17 cellular contexts compared by ENCODE assay signal in the genomic region with DNA sequence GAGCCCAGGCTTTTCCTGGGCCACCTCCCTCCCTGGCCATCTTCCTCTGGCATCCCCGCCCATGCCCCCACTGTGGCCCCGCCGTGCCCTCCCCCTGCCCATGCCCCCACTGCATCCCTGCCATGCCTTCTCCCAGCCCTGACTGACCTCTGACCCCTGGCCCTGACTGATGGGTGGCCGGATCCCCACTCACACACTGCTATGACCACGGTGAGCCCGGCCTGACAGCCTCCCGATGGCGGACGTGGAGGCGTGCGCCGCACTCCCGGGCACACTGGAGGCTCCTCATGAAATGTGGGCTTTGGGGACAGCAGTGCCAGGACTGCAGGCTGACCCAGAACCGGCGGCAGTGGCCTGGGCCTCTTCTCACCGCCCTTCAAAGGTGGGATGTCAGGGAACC. TPM values are rescaled to one million over a fixed set of nuclear protein-coding genes. Genes with fewer than 3 reads are reported as not detected.
"Had no signal": no experiment of that assay in that cellular context is flagged by ENCODE, and none has a peak within 500 bp of the region (broad histone marks: within the 10 kb centered on the region; RNA-seq: fewer than 3 reads in every experiment).

No MANE protein-coding gene starts in this region.

- H3K4me3 ChIP-seq: adrenal gland, MG63, Peyer's patch had no signal

- H3K9me3 Mint-ChIP-seq: activated naive CD8-positive, alpha-beta T cell treated with anti-CD3 and anti-CD28 coated beads, Interleukin-2, amount 10 ng/mL, durations not matched to agents 7 days and 5 days; T-helper 1 cell treated with Interleukin-12 subunit alpha and Interleukin-12 subunit beta and Interleukin-4 antibody, amounts not matched to agents 30 μg/mL and 1 μg/mL, for 36 hours; WTC11 had no signal

- H3K27ac ChIP-seq: adrenal gland, Peyer's patch had no signal

- H3K9me3 ChIP-seq: adrenal gland, MG63, Peyer's patch had no signal

- DNase-seq: central memory CD4-positive, alpha-beta T cell; NCI-H1417 treated with DMSO at 0.1 percent for 48 hours; NCI-H1694 treated with DMSO at 0.1 percent for 48 hours; NCI-H2029 treated with DMSO at 0.1 percent for 48 hours; NCI-H526 treated with DMSO at 0.1 percent for 48 hours; SHP77 treated with DMSO at 0.1 percent for 48 hours had no signal

- H3K27ac Mint-ChIP-seq: activated CD8-positive, alpha-beta T cell treated with anti-CD3 and anti-CD28 coated beads, Interleukin-2, amount 10 ng/mL, durations not matched to agents 7 days and 5 days; activated naive CD8-positive, alpha-beta T cell treated with anti-CD3 and anti-CD28 coated beads, Interleukin-2, amount 10 ng/mL, durations not matched to agents 7 days and 5 days; T-helper 1 cell treated with Interleukin-12 subunit alpha and Interleukin-12 subunit beta and Interleukin-4 antibody, amounts not matched to agents 30 μg/mL and 1 μg/mL, for 36 hours; WTC11 had no signal

- H3K36me3 Mint-ChIP-seq: activated naive CD8-positive, alpha-beta T cell treated with anti-CD3 and anti-CD28 coated beads, Interleukin-2, amount 10 ng/mL, durations not matched to agents 7 days and 5 days; WTC11 had no signal

- H3K4me1 Mint-ChIP-seq: activated naive CD8-positive, alpha-beta T cell treated with anti-CD3 and anti-CD28 coated beads, Interleukin-2, amount 10 ng/mL, durations not matched to agents 7 days and 5 days; WTC11 had no signal

- H3K36me3 ChIP-seq: adrenal gland, MG63, Peyer's patch had no signal

- H3K4me3 Mint-ChIP-seq: activated CD8-positive, alpha-beta T cell treated with anti-CD3 and anti-CD28 coated beads, Interleukin-2, amount 10 ng/mL, durations not matched to agents 7 days and 5 days; activated naive CD8-positive, alpha-beta T cell treated with anti-CD3 and anti-CD28 coated beads, Interleukin-2, amount 10 ng/mL, durations not matched to agents 7 days and 5 days; T-helper 1 cell treated with Interleukin-12 subunit alpha and Interleukin-12 subunit beta and Interleukin-4 antibody, amounts not matched to agents 30 μg/mL and 1 μg/mL, for 36 hours; WTC11 had no signal

- FAIRE-seq: bronchial epithelial cell had no signal

RNA-seq across cellular contexts. Expression of a gene that starts 10.6 kb away (rescaled TPM):
- total RNA-seq: activated CD8-positive, alpha-beta T cell treated with anti-CD3 and anti-CD28 coated beads, Interleukin-2, amount 10 ng/mL, durations not matched to agents 7 days and 5 days; activated naive CD8-positive, alpha-beta T cell treated with anti-CD3 and anti-CD28 coated beads, Interleukin-2, amount 10 ng/mL, durations not matched to agents 7 days and 5 days; bronchial epithelial cell; chondrocyte; OCI-LY7; Peyer's patch; SK-MEL-5 had no signal

RNA-seq across cellular contexts. Expression of a gene that starts 34.1 kb away (rescaled TPM):
- total RNA-seq: activated CD8-positive, alpha-beta T cell treated with anti-CD3 and anti-CD28 coated beads, Interleukin-2, amount 10 ng/mL, durations not matched to agents 7 days and 5 days; activated naive CD8-positive, alpha-beta T cell treated with anti-CD3 and anti-CD28 coated beads, Interleukin-2, amount 10 ng/mL, durations not matched to agents 7 days and 5 days; bronchial epithelial cell; chondrocyte; OCI-LY7; SK-MEL-5 had no signal

RNA-seq across cellular contexts. Expression of a gene that starts 46.2 kb away (rescaled TPM):
- total RNA-seq: bronchial epithelial cell, OCI-LY7 had no signal
